In the genomic region with DNA sequence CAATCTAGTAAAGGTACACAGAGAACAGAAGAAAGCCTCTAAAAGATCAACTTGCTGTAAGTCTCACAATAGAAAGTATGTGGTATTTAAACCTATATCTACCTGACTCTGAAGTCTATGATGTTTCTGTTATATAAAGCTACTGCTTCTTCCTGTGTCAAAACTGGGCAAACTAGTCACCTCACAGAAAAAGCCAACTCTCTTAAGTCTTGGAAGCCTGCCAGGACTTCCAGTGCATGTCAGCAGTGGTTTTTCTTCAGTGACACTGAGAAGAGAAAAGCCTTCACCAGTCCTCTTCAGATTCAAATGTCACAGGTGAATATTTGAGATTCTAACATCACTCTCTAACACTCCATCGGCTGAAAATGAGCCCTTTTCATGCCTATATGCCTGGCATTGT, we compare ENCODE assay signal across 1 cellular context.
TF ChIP-seq lines count a peak whose summit lies in the region.

No MANE protein-coding gene starts in this region.

TF ChIP-seq in GM23338, 12 proteins besides CTCF, POLR2A, EP300 and RAD21 (continued from another document):
- TF ChIP-seq, protein P1, sequence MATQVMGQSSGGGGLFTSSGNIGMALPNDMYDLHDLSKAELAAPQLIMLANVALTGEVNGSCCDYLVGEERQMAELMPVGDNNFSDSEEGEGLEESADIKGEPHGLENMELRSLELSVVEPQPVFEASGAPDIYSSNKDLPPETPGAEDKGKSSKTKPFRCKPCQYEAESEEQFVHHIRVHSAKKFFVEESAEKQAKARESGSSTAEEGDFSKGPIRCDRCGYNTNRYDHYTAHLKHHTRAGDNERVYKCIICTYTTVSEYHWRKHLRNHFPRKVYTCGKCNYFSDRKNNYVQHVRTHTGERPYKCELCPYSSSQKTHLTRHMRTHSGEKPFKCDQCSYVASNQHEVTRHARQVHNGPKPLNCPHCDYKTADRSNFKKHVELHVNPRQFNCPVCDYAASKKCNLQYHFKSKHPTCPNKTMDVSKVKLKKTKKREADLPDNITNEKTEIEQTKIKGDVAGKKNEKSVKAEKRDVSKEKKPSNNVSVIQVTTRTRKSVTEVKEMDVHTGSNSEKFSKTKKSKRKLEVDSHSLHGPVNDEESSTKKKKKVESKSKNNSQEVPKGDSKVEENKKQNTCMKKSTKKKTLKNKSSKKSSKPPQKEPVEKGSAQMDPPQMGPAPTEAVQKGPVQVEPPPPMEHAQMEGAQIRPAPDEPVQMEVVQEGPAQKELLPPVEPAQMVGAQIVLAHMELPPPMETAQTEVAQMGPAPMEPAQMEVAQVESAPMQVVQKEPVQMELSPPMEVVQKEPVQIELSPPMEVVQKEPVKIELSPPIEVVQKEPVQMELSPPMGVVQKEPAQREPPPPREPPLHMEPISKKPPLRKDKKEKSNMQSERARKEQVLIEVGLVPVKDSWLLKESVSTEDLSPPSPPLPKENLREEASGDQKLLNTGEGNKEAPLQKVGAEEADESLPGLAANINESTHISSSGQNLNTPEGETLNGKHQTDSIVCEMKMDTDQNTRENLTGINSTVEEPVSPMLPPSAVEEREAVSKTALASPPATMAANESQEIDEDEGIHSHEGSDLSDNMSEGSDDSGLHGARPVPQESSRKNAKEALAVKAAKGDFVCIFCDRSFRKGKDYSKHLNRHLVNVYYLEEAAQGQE (IDR thresholded peaks at IDR 0.05; ENCODE audit: unreplicated experiment): no peak
- no peak for TF ChIP-seq JUNB (IDR thresholded peaks at IDR 0.05; ENCODE audit: unreplicated experiment)
